In genomic region chr3:116085456-116085855, GRCh38 we compare ENCODE assay signal across 29 cellular contexts.
DNase-seq lines count a peak whose midpoint lies in the region; ATAC-seq, FAIRE-seq and TF ChIP-seq lines count a peak whose summit lies in the region.
"Had no signal": no experiment of that assay in that cellular context is flagged by ENCODE, and none has a peak within 500 bp of the region (broad histone marks: within the 10 kb centered on the region; RNA-seq: fewer than 3 reads in every experiment).

No MANE protein-coding gene starts in this region.

- H3K36me3 ChIP-seq in HepG2 (replicated peaks in 1 of 2; ENCODE audit: control insufficient read depth in 1 of 2, insufficient read depth in 2 of 2, low read length in 2 of 2): no peaks in the 10 kb centered on the region
- H3K36me3 ChIP-seq: adrenal gland, BLaER1, gastroesophageal sphincter, lower lobe of right lung, prostate gland, sigmoid colon, thyroid gland had no signal

- no peak overlapping the region for H3K4me2 ChIP-seq in HepG2 (ENCODE audit: low read depth, low read length)
- H3K4me2 ChIP-seq: BLaER1, hepatocyte had no signal

- no peaks in the 10 kb centered on the region for H3K9me3 ChIP-seq in HepG2 (ENCODE audit: low read length)
- H3K9me3 ChIP-seq: adrenal gland, BLaER1, gastroesophageal sphincter, lower lobe of right lung, prostate gland, thyroid gland had no signal

- FAIRE-seq in HepG2 (lab: Jason Lieb, UNC): no peak

- TF ChIP-seq EP300 in HepG2 (IDR thresholded peaks at IDR 0.05; ENCODE audit: low read depth in 2 of 2, low read length in 2 of 2) (no peak), HepG2 (CRISPR knock-in tag; IDR thresholded peaks at IDR 0.05; ENCODE audit: borderline replicate concordance) (no peak)

- WGBS in HepG2 (ENCODE audit: low lambda C conversion rate): 4% methylated on average over 2 of the region's 2 CpGs

- H3K79me2 ChIP-seq in HepG2 (ENCODE audit: insufficient read depth, low read length): no peaks in the 10 kb centered on the region
- H3K79me2 ChIP-seq: hepatocyte had no signal

- no peak overlapping the region for H3K27ac ChIP-seq in HepG2 (ENCODE audit: extremely low read length, insufficient read depth, low read length)
- H3K27ac ChIP-seq: adrenal gland, BLaER1, gastroesophageal sphincter, hepatocyte, lower lobe of right lung, prostate gland, RWPE1, sigmoid colon, thyroid gland had no signal

- intact Hi-C loops in HepG2 (cut with micrococcal nuclease; ENCODE audit: unreplicated experiment): no loop called here

- H3K9ac ChIP-seq in HepG2 (ENCODE audit: insufficient read depth, low read depth, low read length): no peak overlapping the region
- H3K9ac ChIP-seq: BLaER1 had no signal

- DNase-seq in AG10803 (ENCODE audit: low read depth) (peak; percentile 8), NB4 (ENCODE audit: low read depth) (peak; percentile 63), SIG-M5 (lab: John Stamatoyannopoulos, UW) (peak; percentile 73), fibroblast of gingiva (ENCODE audit: low read depth) (peak; percentile 6), A172 (ENCODE audit: low spot score) (no peak), HepG2 (ENCODE audit: low spot score) (no peak), RPMI8226 (no peak)
- DNase-seq in activated naive CD4-positive, alpha-beta T cell treated with anti-CD3 and anti-CD28 coated beads, Interleukin-2, amount 50 U/mL, for 72 hours (ENCODE audit: low spot score in 2 of 2): no peak
- DNase-seq: activated CD4-positive, alpha-beta memory T cell treated with anti-CD3 and anti-CD28 coated beads, Interleukin-2, amount 10 ng/mL, durations not matched to agents 7 days and 5 days; activated CD4-positive, alpha-beta T cell treated with anti-CD3 and anti-CD28 coated beads for 1 hour; activated CD8-positive, alpha-beta memory T cell treated with anti-CD3 and anti-CD28 coated beads, Interleukin-2, amount 50 U/mL, for 4 hours; activated naive CD4-positive, alpha-beta T cell; adrenal gland; lower lobe of right lung; naive thymus-derived CD8-positive, alpha-beta T cell; NCI-H1436; NCI-H2081 treated with DMSO at 0.1 percent for 48 hours; NCI-H2227 treated with DMSO at 0.1 percent for 48 hours; nucleus accumbens; sigmoid colon; stimulated activated CD4-positive, alpha-beta T cell treated with anti-CD3 and anti-CD28 coated beads, Interleukin-4, amount 100 ng/mL, for 24 hours; T-helper 2 cell; thyroid gland had no signal

- H3K4me3 ChIP-seq in AG10803 (ENCODE audit: low read length) (no peak overlapping the region), NB4 (ENCODE audit: low read depth, low read length) (no peak overlapping the region), HepG2 (replicated peaks in 1 of 3; ENCODE audit: insufficient read depth in 1 of 3, low read depth in 2 of 3, low read length in 3 of 3) (no peak overlapping the region)
- H3K4me3 ChIP-seq: adrenal gland, BLaER1, gastroesophageal sphincter, hepatocyte, lower lobe of right lung, prostate gland, sigmoid colon, thyroid gland had no signal

- BruUV-seq in HepG2 (replicated peaks; lab: Mats Ljungman, UMichigan): no TSS peak

- no peak overlapping the region for H3K27ac Mint-ChIP-seq in activated naive CD4-positive, alpha-beta T cell treated with anti-CD3 and anti-CD28 coated beads, Interleukin-2, amount 50 U/mL, for 72 hours
- H3K27ac Mint-ChIP-seq: activated CD4-positive, alpha-beta memory T cell treated with anti-CD3 and anti-CD28 coated beads, Interleukin-2, amount 10 ng/mL, durations not matched to agents 7 days and 5 days; dendritic cell treated with granulocyte-macrophage colony-stimulating factor and Interleukin-4, amounts not matched to agents 40 ng/mL and 50 ng/mL, for 4 days; naive thymus-derived CD8-positive, alpha-beta T cell had no signal

- no peak for ATAC-seq in HepG2
- ATAC-seq in activated naive CD4-positive, alpha-beta T cell treated with anti-CD3 and anti-CD28 coated beads, Interleukin-2, amount 50 U/mL, for 72 hours: no peak
- ATAC-seq: gastroesophageal sphincter; lower lobe of right lung; naive thymus-derived CD8-positive, alpha-beta T cell had no signal

- H3K27me3 ChIP-seq in HepG2 (ENCODE audit: control insufficient read depth in 1 of 2, insufficient read depth in 2 of 2, low read length in 2 of 2): no peaks in the 10 kb centered on the region; a peak in 1 of 5 replicates
- H3K27me3 ChIP-seq: adrenal gland, BLaER1, gastroesophageal sphincter, hepatocyte, sigmoid colon, thyroid gland had no signal

- CTCF ChIA-PET in HepG2 (lab: Yijun Ruan, JAX; ENCODE audit: low intra/inter-chr PET ratio, low total read pairs): no interaction called here

- TF ChIP-seq RAD21 in HepG2 (CRISPR knock-in tag; IDR thresholded peaks at IDR 0.05): no peak

- H3K9me3 Mint-ChIP-seq in activated naive CD4-positive, alpha-beta T cell treated with anti-CD3 and anti-CD28 coated beads, Interleukin-2, amount 50 U/mL, for 72 hours: peaks cover 4 to 7% of the 10 kb centered on the region in 2 donors
- H3K9me3 Mint-ChIP-seq: activated CD4-positive, alpha-beta memory T cell treated with anti-CD3 and anti-CD28 coated beads, Interleukin-2, amount 10 ng/mL, durations not matched to agents 7 days and 5 days had no signal

- POLR2A ChIA-PET in HepG2 (lab: Yijun Ruan, JAX): no interaction called here

- no peaks in the 10 kb centered on the region for H3K4me1 ChIP-seq in HepG2 (ENCODE audit: insufficient read depth, low read length)
- H3K4me1 ChIP-seq: adrenal gland, BLaER1, gastroesophageal sphincter, lower lobe of right lung, prostate gland, sigmoid colon, thyroid gland had no signal

- no peak overlapping the region for H2AFZ ChIP-seq in HepG2 (ENCODE audit: low read length)
- H2AFZ ChIP-seq: hepatocyte had no signal

- TF ChIP-seq CTCF in AG10803 (conservative IDR thresholded peaks at IDR 0.05; ENCODE audit: low read length): no peak
- no peak for TF ChIP-seq CTCF in NB4 (IDR thresholded peaks at IDR 0.05; ENCODE audit: low read depth, low read length)
- no peak for TF ChIP-seq CTCF in HepG2 (CRISPR knock-in tag; IDR thresholded peaks at IDR 0.05)

- TF ChIP-seq POLR2A in NB4 (IDR thresholded peaks at IDR 0.05; ENCODE audit: extremely low read depth, insufficient read length) (no peak), HepG2 (IDR thresholded peaks at IDR 0.05; ENCODE audit: insufficient read depth in 1 of 2, low read depth in 2 of 2, low read length in 2 of 2) (no peak)

- in situ Hi-C loops in HepG2 (cut with HindIII; ENCODE audit: extremely low pct_ligation_motif_present, low pct_unique_long_range_greater_than_20kb): no loop called here

- peaks cover 0 to 1% of the 10 kb centered on the region in 2 donors for H3K36me3 Mint-ChIP-seq in activated naive CD4-positive, alpha-beta T cell treated with anti-CD3 and anti-CD28 coated beads, Interleukin-2, amount 50 U/mL, for 72 hours
- H3K36me3 Mint-ChIP-seq: naive thymus-derived CD8-positive, alpha-beta T cell had no signal

- H4K20me1 ChIP-seq in HepG2 (ENCODE audit: insufficient read depth, low read length): no peaks in the 10 kb centered on the region
- H4K20me1 ChIP-seq: BLaER1 had no signal

TF ChIP-seq in HepG2, 621 proteins besides CTCF, POLR2A, EP300 and RAD21 (continues in another document):
- TF ChIP-seq ZNF616 (CRISPR knock-in tag; IDR thresholded peaks at IDR 0.05; ENCODE audit: low read depth) (no peak), ZNF264 (CRISPR knock-in tag; IDR thresholded peaks at IDR 0.05) (no peak), BCLAF1 (IDR thresholded peaks at IDR 0.05) (no peak), RFX3 (CRISPR knock-in tag; IDR thresholded peaks at IDR 0.05) (no peak), SKI (IDR thresholded peaks at IDR 0.05; ENCODE audit: partially characterized antibody) (no peak), CBX1 (IDR thresholded peaks at IDR 0.05; ENCODE audit: low read depth) (no peak), KAT2B (IDR thresholded peaks at IDR 0.05; ENCODE audit: borderline replicate concordance, low read depth, low read length) (no peak), KDM2A (CRISPR knock-in tag; IDR thresholded peaks at IDR 0.05; ENCODE audit: borderline replicate concordance, low read depth) (no peak), HIVEP1 (CRISPR knock-in tag; IDR thresholded peaks at IDR 0.05) (no peak), ARID3A (IDR thresholded peaks at IDR 0.05; ENCODE audit: low read depth, low read length) (no peak), MAZ (IDR thresholded peaks at IDR 0.05; ENCODE audit: borderline replicate concordance, low read depth, low read length) (no peak), MAZ (CRISPR knock-in tag; IDR thresholded peaks at IDR 0.05; ENCODE audit: low read depth) (no peak), ZSCAN12 (CRISPR knock-in tag; IDR thresholded peaks at IDR 0.05) (no peak), ZNF563 (CRISPR knock-in tag; IDR thresholded peaks at IDR 0.05) (no peak)

Comparison
In these comparisons a context has a peak if more than half of its experiments do, and no peak if none do; other contexts are left out.
1. DNase-seq: peak in AG10803 (single experiment), NB4 (single experiment), SIG-M5 (single experiment) and fibroblast of gingiva (single experiment); none in A172 (single experiment), HepG2 (single experiment), RPMI8226 (single experiment) and activated naive CD4-positive, alpha-beta T cell treated with anti-CD3 and anti-CD28 coated beads, Interleukin-2, amount 50 U/mL, for 72 hours (0 of 2).